ENCODE assay signal across 1 cellular context in genomic region chr21:17513214-17514123, GRCh38.
TF ChIP-seq lines count a peak whose summit lies in the region.

No MANE protein-coding gene starts in this region.

TF ChIP-seq in HEK293, 187 proteins besides CTCF, POLR2A, EP300 and RAD21 (continued from another document and continues in another):
- TF ChIP-seq HIC1 (tag by site-specific recombination; IDR thresholded peaks at IDR 0.05), result no peak
- peak; percentile 24 for TF ChIP-seq ZBTB26 (tag by site-specific recombination; optimal IDR thresholded peaks at IDR 0.05)
- TF ChIP-seq PRDM10 (tag by site-specific recombination; IDR thresholded peaks at IDR 0.05), result peak; percentile 37; the same call in 1 of the 2 replicates
- TF ChIP-seq ZNF37A (tag by site-specific recombination; IDR thresholded peaks at IDR 0.05), result no peak
- peak; percentile 47; the same call in 1 of the 2 replicates for TF ChIP-seq ZNF449 (tag by site-specific recombination; IDR thresholded peaks at IDR 0.05)
- TF ChIP-seq ZNF426 (tag by site-specific recombination; IDR thresholded peaks at IDR 0.05), result no peak
- TF ChIP-seq ZNF280C (tag by site-specific recombination; IDR thresholded peaks at IDR 0.05), result no peak
- no peak for TF ChIP-seq ZBTB49 (tag by site-specific recombination; IDR thresholded peaks at IDR 0.05; ENCODE audit: low read depth)
- no peak for TF ChIP-seq ZNF571 (tag by site-specific recombination; IDR thresholded peaks at IDR 0.05)
- no peak for TF ChIP-seq PRDM6 (tag by site-specific recombination; IDR thresholded peaks at IDR 0.05)
- peak; percentile 50; the same call in 1 of the 2 replicates for TF ChIP-seq ZFP37 (tag by site-specific recombination; IDR thresholded peaks at IDR 0.05)
- TF ChIP-seq ZNF513 (tag by site-specific recombination; IDR thresholded peaks at IDR 0.05), result no peak
- TF ChIP-seq ZNF26 (tag by site-specific recombination; IDR thresholded peaks at IDR 0.05), result no peak
- peak; percentile 27; the same call in 1 of the 2 replicates for TF ChIP-seq ZBTB8A (tag by site-specific recombination; IDR thresholded peaks at IDR 0.05)
- TF ChIP-seq OSR2 (tag by site-specific recombination; IDR thresholded peaks at IDR 0.05), result 0 out of 2 replicates have a peak, but pooled peaks have one; percentile 33
- no peak for TF ChIP-seq ZNF18 (tag by site-specific recombination; IDR thresholded peaks at IDR 0.05)
- TF ChIP-seq KLF17 (tag by site-specific recombination; IDR thresholded peaks at IDR 0.05), result no peak
- TF ChIP-seq ZNF658 (tag by site-specific recombination; IDR thresholded peaks at IDR 0.05), result no peak
- no peak for TF ChIP-seq SP7 (tag by site-specific recombination; IDR thresholded peaks at IDR 0.05)
- TF ChIP-seq ZNF600 (tag by site-specific recombination; IDR thresholded peaks at IDR 0.05), result no peak
- TF ChIP-seq ZXDB (tag by site-specific recombination; IDR thresholded peaks at IDR 0.05), result no peak
- no peak for TF ChIP-seq ZNF398 (tag by site-specific recombination; IDR thresholded peaks at IDR 0.05)
- TF ChIP-seq ZNF184 (tag by site-specific recombination; IDR thresholded peaks at IDR 0.05), result no peak
- TF ChIP-seq ZNF548 (tag by site-specific recombination; IDR thresholded peaks at IDR 0.05), result no peak
- 0 out of 2 replicates have a peak, but pooled peaks have one; percentile 33 for TF ChIP-seq ZNF335 (tag by site-specific recombination; conservative IDR thresholded peaks at IDR 0.05)
- TF ChIP-seq ZNF488 (tag by site-specific recombination; IDR thresholded peaks at IDR 0.05), result no peak
